In genomic region chr9:87687207-87687606, GRCh38 we compare ENCODE assay signal across 25 cellular contexts.
"Had no signal": no experiment of that assay in that cellular context is flagged by ENCODE, and none has a peak within 500 bp of the region (broad histone marks: within the 10 kb centered on the region; RNA-seq: fewer than 3 reads in every experiment).

No MANE protein-coding gene starts in this region.

- H3K27ac Mint-ChIP-seq: natural killer cell treated with Interleukin-12 subunit alpha and Interleukin-12 subunit beta and Interleukin-15 and Interleukin-18, amount 100 ng/mL, for 72 hours; stimulated activated naive B cell treated with anti-CD40 and anti-IgM and Interleukin-4, amounts not matched to agents 10 μg/mL and 1 μg/mL and 100 μg/mL, for 72 hours had no signal

- H3K27me3 Mint-ChIP-seq: stimulated activated naive B cell treated with anti-CD40 and anti-IgM and Interleukin-4, amounts not matched to agents 10 μg/mL and 1 μg/mL and 100 μg/mL, for 72 hours had no signal

- H3K27me3 ChIP-seq: hepatocyte, pancreas, right atrium auricular region, right lobe of liver, stomach, testis, thyroid gland, transverse colon, upper lobe of left lung, vagina had no signal

- H3K4me3 Mint-ChIP-seq: natural killer cell treated with Interleukin-12 subunit alpha and Interleukin-12 subunit beta and Interleukin-15 and Interleukin-18, amount 100 ng/mL, for 72 hours; stimulated activated naive B cell treated with anti-CD40 and anti-IgM and Interleukin-4, amounts not matched to agents 10 μg/mL and 1 μg/mL and 100 μg/mL, for 72 hours had no signal

- H3K9me3 ChIP-seq: mucosa of descending colon, pancreas, psoas muscle, right atrium auricular region, right lobe of liver, stomach, testis, thyroid gland, transverse colon, upper lobe of left lung, vagina had no signal

- H3K36me3 Mint-ChIP-seq: natural killer cell treated with Interleukin-12 subunit alpha and Interleukin-12 subunit beta and Interleukin-15 and Interleukin-18, amount 100 ng/mL, for 72 hours; stimulated activated naive B cell treated with anti-CD40 and anti-IgM and Interleukin-4, amounts not matched to agents 10 μg/mL and 1 μg/mL and 100 μg/mL, for 72 hours had no signal

- DNase-seq: islet precursor cell; left ventricle myocardium inferior; mesendoderm; mucosa of descending colon; naive thymus-derived CD4-positive, alpha-beta T cell; pancreas; psoas muscle; right lobe of liver; stimulated activated CD4-positive, alpha-beta T cell treated with anti-CD3 and anti-CD28 coated beads, Interleukin-12 subunit alpha, Interleukin-12 subunit beta, amount 100 ng/mL, for 4 hours; stimulated activated CD4-positive, alpha-beta T cell treated with anti-CD3 and anti-CD28 coated beads, Interleukin-15, amount 100 ng/mL, for 24 hours; stimulated activated CD4-positive, alpha-beta T cell treated with anti-CD3 and anti-CD28 coated beads, Interleukin-2, amount 100 ng/mL, for 24 hours; stimulated activated CD4-positive, alpha-beta T cell treated with anti-CD3 and anti-CD28 coated beads, Interleukin-4, amount 100 ng/mL, for 1 hour; stimulated activated naive B cell treated with anti-CD40 and anti-IgM and Interleukin-4, amounts not matched to agents 10 μg/mL and 1 μg/mL and 100 μg/mL, for 72 hours; stimulated activated naive CD8-positive, alpha-beta T cell treated with anti-CD3 and anti-CD28 coated beads, Interleukin-15, Interleukin-2, amounts not matched to agents 100 U/mL and 50 U/mL, for 24 hours; stomach; testis; thyroid gland; transverse colon; upper lobe of left lung had no signal

- H3K27ac ChIP-seq: hepatocyte, left ventricle myocardium inferior, pancreas, psoas muscle, right atrium auricular region, skin epidermis, stomach, testis, thyroid gland, vagina had no signal

- H3K36me3 ChIP-seq: left ventricle myocardium inferior, right atrium auricular region, thyroid gland, transverse colon, vagina had no signal

- H3K4me3 ChIP-seq: hepatocyte, left ventricle myocardium inferior, lung, mucosa of descending colon, pancreas, psoas muscle, right atrium auricular region, right lobe of liver, skin epidermis, stomach, testis, thyroid gland, transverse colon, upper lobe of left lung, vagina had no signal

- H3K9me3 Mint-ChIP-seq: natural killer cell treated with Interleukin-12 subunit alpha and Interleukin-12 subunit beta and Interleukin-15 and Interleukin-18, amount 100 ng/mL, for 72 hours had no signal

- H3K4me1 ChIP-seq: psoas muscle, right atrium auricular region, vagina had no signal

- ATAC-seq: mucosa of descending colon; naive thymus-derived CD4-positive, alpha-beta T cell; pancreas; psoas muscle; stimulated activated naive B cell treated with anti-CD40 and anti-IgM and Interleukin-4, amounts not matched to agents 10 μg/mL and 1 μg/mL and 100 μg/mL, for 72 hours; stimulated activated naive CD8-positive, alpha-beta T cell treated with anti-CD3 and anti-CD28 coated beads, Interleukin-15, Interleukin-2, amounts not matched to agents 100 U/mL and 50 U/mL, for 24 hours had no signal
